Comparison of ENCODE assay signal across 8 cellular contexts in genomic region chr4:184537269-184538022, GRCh38.
DNase-seq lines count a peak whose midpoint lies in the region; ATAC-seq and TF ChIP-seq lines count a peak whose summit lies in the region.

No MANE protein-coding gene starts in this region.

- peak overlapping the region; percentile 27 for H2BK120ac ChIP-seq in trophoblast cell (ENCODE audit: insufficient read depth, low read length, poor library complexity)

- H3K4me2 ChIP-seq in trophoblast cell (ENCODE audit: low read length), result peak overlapping the region; percentile 85

- peaks cover 27 to 44% of the 10 kb centered on the region in 2 donors for H3K4me1 ChIP-seq in adrenal gland (replicated peaks in 1 of 2)
- peaks cover 0 to 43% (median 25%) of the 10 kb centered on the region in 12 donors for H3K4me1 ChIP-seq in heart left ventricle
- no peaks in the 10 kb centered on the region for H3K4me1 ChIP-seq in trophoblast cell (ENCODE audit: control insufficient read depth in 1 of 2, insufficient read depth in 2 of 2, low read length in 2 of 2)
- peaks cover 7 to 24% (median 11%) of the 10 kb centered on the region in 4 donors for H3K4me1 ChIP-seq in transverse colon

- ATAC-seq in HG02798 (IDR thresholded peaks at IDR 0.05; ENCODE audit: poor library complexity, unreplicated experiment) (peak; percentile 67), heart left ventricle (peak; percentile 98 to 99 (median 98))

- H2BK5ac ChIP-seq in trophoblast cell (ENCODE audit: low read depth, low read length, poor library complexity), result peak overlapping the region; percentile 65

- peak overlapping the region; percentile 32 for H3K9ac ChIP-seq in trophoblast cell (ENCODE audit: low read length)

- H3K14ac ChIP-seq in trophoblast cell (ENCODE audit: low read length), result peak overlapping the region; percentile 69

- TF ChIP-seq CTCF in GM12875 (IDR thresholded peaks at IDR 0.05; ENCODE audit: borderline replicate concordance, insufficient read depth, low read depth, low read length) (no peak), adrenal gland (IDR thresholded peaks at IDR 0.05) (no peak), heart left ventricle (IDR thresholded peaks at IDR 0.05) (no peak), transverse colon (IDR thresholded peaks at IDR 0.05) (no peak)

- H3K23ac ChIP-seq in trophoblast cell (ENCODE audit: low read length), result no peak overlapping the region

- H4K12ac ChIP-seq in trophoblast cell (ENCODE audit: low read depth, low read length), result peak overlapping the region; percentile 21

- peak overlapping the region; percentile 67 for H2AFZ ChIP-seq in trophoblast cell (ENCODE audit: insufficient read depth, low read length, poor library complexity)

- H3K36me3 ChIP-seq in adrenal gland (replicated peaks in 1 of 2), result no peaks in the 10 kb centered on the region
- no peaks in the 10 kb centered on the region for H3K36me3 ChIP-seq in heart left ventricle
- no peaks in the 10 kb centered on the region for H3K36me3 ChIP-seq in trophoblast cell (ENCODE audit: control insufficient read depth in 1 of 2, insufficient read depth in 2 of 2, low read length in 2 of 2)
- H3K36me3 ChIP-seq in transverse colon, result no peaks in the 10 kb centered on the region

- DNase-seq in NCI-H1436 (lab: John Stamatoyannopoulos, UW) (peak; percentile 81), SW480 (ENCODE audit: low spot score) (peak; percentile 89), adrenal gland (peak; percentile 97 to 99 (median 98)), heart left ventricle (peak; percentile 98 to 99 (median 98)), trophoblast cell (peak; percentile 93 to 94), transverse colon (peak; percentile 97)

- 0 to 1% (median 0%) methylated on average over 25 to 29 of the region's 29 CpGs for WGBS in adrenal gland, 4 donors
- WGBS in heart left ventricle, 4 donors, result 0% methylated on average over 29 of the region's 29 CpGs
- no CpG with 5 or more reads among the region's 29 CpGs for WGBS in trophoblast cell (ENCODE audit: extremely low coverage, insufficient coverage, insufficient read length)
- 0% methylated on average over 13 to 29 of the region's 29 CpGs for WGBS in transverse colon (ENCODE audit: low coverage in 1 of 2), 2 donors

- in situ Hi-C loops in transverse colon (cut with MboI; ENCODE audit: low pct_ligation_motif_present in 1 of 4, low pct_unique_long_range_greater_than_20kb in 1 of 4, low sequenced_read_pairs in 3 of 4), result loop anchor here (5.0 to 25.0 kb wide), 5 partner anchors 63 to 275 kb away; partner anchors contain the start of gene IRF2 (in 1 of the 4)

- H3K27me3 ChIP-seq in adrenal gland (no peaks in the 10 kb centered on the region), heart left ventricle (no peaks in the 10 kb centered on the region), trophoblast cell (ENCODE audit: insufficient read depth, low read length) (no peaks in the 10 kb centered on the region), transverse colon (no peaks in the 10 kb centered on the region)

- H4K8ac ChIP-seq in trophoblast cell (ENCODE audit: low read depth, low read length), result peak overlapping the region; percentile 86

- peak overlapping the region; percentile 71 for H3K18ac ChIP-seq in trophoblast cell (ENCODE audit: low read length)

- H3K79me2 ChIP-seq in trophoblast cell (ENCODE audit: control insufficient read depth, insufficient read depth, low read length, poor library complexity), result no peaks in the 10 kb centered on the region

- H2BK12ac ChIP-seq in trophoblast cell (ENCODE audit: low read length), result no peak overlapping the region

- H3K4me3 ChIP-seq in GM12875 (ENCODE audit: low read depth, low read length), result peak overlapping the region; percentile 63
- peak overlapping the region in 3 of 4 donors; percentile 35 to 77 (median 67) for H3K4me3 ChIP-seq in adrenal gland
- H3K4me3 ChIP-seq in heart left ventricle, result peak overlapping the region; percentile 50 to 82 (median 67)
- H3K4me3 ChIP-seq in trophoblast cell (ENCODE audit: low read depth, low read length), result peak overlapping the region; percentile 71
- peak overlapping the region; percentile 54 to 64 (median 60) for H3K4me3 ChIP-seq in transverse colon

- TF ChIP-seq EP300 in transverse colon (IDR thresholded peaks at IDR 0.05; ENCODE audit: low read depth), result no peak

- H3K9me3 ChIP-seq in adrenal gland (replicated peaks in 1 of 3), result no peaks in the 10 kb centered on the region
- no peaks in the 10 kb centered on the region for H3K9me3 ChIP-seq in heart left ventricle
- no peaks in the 10 kb centered on the region for H3K9me3 ChIP-seq in trophoblast cell (ENCODE audit: insufficient read depth, low read depth, low read length)
- no peaks in the 10 kb centered on the region for H3K9me3 ChIP-seq in transverse colon

- peak; percentile 67 to 97 for TF ChIP-seq POLR2A in adrenal gland (IDR thresholded peaks at IDR 0.05)
- TF ChIP-seq POLR2A in heart left ventricle (IDR thresholded peaks at IDR 0.05), result peak; percentile 33 to 94
- peak; percentile 97 for TF ChIP-seq POLR2A in transverse colon (IDR thresholded peaks at IDR 0.05)

- intact Hi-C loops in adrenal gland (cut with DNase I) (loop anchor here (5.0 to 10.0 kb wide), 3 partner anchors 63 to 265 kb away; partner anchors contain the start of gene IRF2 (in 2 of the 2)), heart left ventricle (cut with DNase I) (loop anchor here (1.0 to 10.0 kb wide), 20 partner anchors 60 to 275 kb away; partner anchors contain the start of genes IRF2 (in 5 of the 10), CASP3 (in 1 of the 10) and PRIMPOL (in 1 of the 10)), transverse colon (cut with DNase I; ENCODE audit: low total_unique reads) (loop anchor here (5.0 kb wide), 2 partner anchors 65 to 275 kb away; partner anchors contain the start of gene IRF2)

- peaks cover 3% of the 10 kb centered on the region for H3K79me1 ChIP-seq in trophoblast cell (ENCODE audit: low read length)

- H3K4ac ChIP-seq in trophoblast cell (ENCODE audit: low read depth, low read length), result peak overlapping the region; percentile 32

- H2AK5ac ChIP-seq in trophoblast cell (ENCODE audit: low read length), result no peak overlapping the region

- H4K91ac ChIP-seq in trophoblast cell (ENCODE audit: low read depth, low read length), result peak overlapping the region; percentile 82

- H3K27ac ChIP-seq in adrenal gland (peak overlapping the region; percentile 78 to 98 (median 94)), heart left ventricle (peak overlapping the region; percentile 91 to 99 (median 95)), trophoblast cell (ENCODE audit: low read depth, low read length) (peak overlapping the region; percentile 72), transverse colon (peak overlapping the region; percentile 93 to 97 (median 96))

Comparison
In these comparisons a context has a peak if more than half of its experiments do, and no peak if none do; other contexts are left out.
1. Peak in every context shown above with its lines: DNase-seq, ATAC-seq, H3K4me3 ChIP-seq and H3K27ac ChIP-seq.